7 cellular contexts compared by ENCODE assay signal in genomic region chr15:55952501-55953274, GRCh38. TPM values are rescaled to one million over a fixed set of nuclear protein-coding genes. Genes with fewer than 3 reads are reported as not detected.
DNase-seq lines count a peak whose midpoint lies in the region; TF ChIP-seq lines count a peak whose summit lies in the region.
"Not testable (repeated sequence)": the region's sequence is repeated elsewhere in the genome, so short reads cannot be mapped to it uniquely, and the experiment has no call there.

No MANE protein-coding gene starts in this region.

- peak; percentile 32 for DNase-seq in HT-29 (ENCODE audit: low spot score)
- peak; percentile 72 for DNase-seq in SW480 (ENCODE audit: low spot score)
- DNase-seq in amniotic epithelial cell (ENCODE audit: low read depth): peak; percentile 15
- DNase-seq in epithelial cell of proximal tubule (ENCODE audit: low read depth): peak; percentile 66
- DNase-seq in kidney tubule cell (ENCODE audit: low spot score): peak; percentile 21
- peak; percentile 62 for DNase-seq in renal cortical epithelial cell (ENCODE audit: low read depth)

- H3K4me3 ChIP-seq in epithelial cell of proximal tubule (ENCODE audit: low read depth, low read length): peak overlapping the region; percentile 8
- peak overlapping the region; percentile 32 to 72 (median 66) for H3K4me3 ChIP-seq in liver (ENCODE audit: low read depth in 1 of 3, low read length in 3 of 3)

- peak; percentile 21 to 25 for TF ChIP-seq RAD21 in liver (IDR thresholded peaks at IDR 0.05)

- H3K4me1 ChIP-seq in liver (ENCODE audit: control insufficient read depth in 4 of 4, insufficient read depth in 4 of 4, low read length in 3 of 4): peaks cover 0 to 12% (median under 1%) of the 10 kb centered on the region in 4 donors

- not testable (repeated sequence) for H3K36me3 ChIP-seq in liver (ENCODE audit: control insufficient read depth in 4 of 4, insufficient read depth in 3 of 4, low read depth in 1 of 4, low read length in 3 of 4)

- peak overlapping the region; percentile 73 to 75 for H3K27ac ChIP-seq in liver (ENCODE audit: low read depth in 1 of 2, low read length in 2 of 2)

- WGBS in liver: 60% methylated on average over 14 of the region's 14 CpGs

- not testable (repeated sequence) for H3K27me3 ChIP-seq in liver (ENCODE audit: control insufficient read depth in 4 of 4, insufficient read depth in 4 of 4, low read length in 3 of 4)

- peak overlapping the region; percentile 21 to 47 for H3K9ac ChIP-seq in liver (ENCODE audit: low read depth in 1 of 2, low read length in 2 of 2)

- not testable (repeated sequence) for TF ChIP-seq CTCF in epithelial cell of proximal tubule (conservative IDR thresholded peaks at IDR 0.05; ENCODE audit: low read depth, low read length); liver (IDR thresholded peaks at IDR 0.05; ENCODE audit: low read depth, low read length, missing input control)

- H3K9me3 ChIP-seq in liver (ENCODE audit: control insufficient read depth in 4 of 4, low read length in 3 of 4): not testable (repeated sequence)

TF ChIP-seq in liver, 16 proteins besides CTCF, POLR2A, EP300 and RAD21:
- TF ChIP-seq ZBTB33 (IDR thresholded peaks at IDR 0.05) (peak; percentile 70), RXRA (IDR thresholded peaks at IDR 0.05) (peak; percentile 80 to 88), FOXA1 (IDR thresholded peaks at IDR 0.05) (peak; percentile 38), HNF4G (IDR thresholded peaks at IDR 0.05) (peak; percentile 94), ATF3 (IDR thresholded peaks at IDR 0.05) (peak; percentile 92), JUND (IDR thresholded peaks at IDR 0.05) (peak; percentile 91), SP1 (IDR thresholded peaks at IDR 0.05) (peak; percentile 88), HNF4A (conservative IDR thresholded peaks at IDR 0.05) (peak; percentile 98 to 99), REST (IDR thresholded peaks at IDR 0.05) (peak; percentile 59), YY1 (IDR thresholded peaks at IDR 0.05) (peak; percentile 74), NR2F2 (IDR thresholded peaks at IDR 0.05) (peak; percentile 54), GABPA (IDR thresholded peaks at IDR 0.05 in 1 of 2, conservative IDR thresholded peaks at IDR 0.05 in 1 of 2) (peak in 1 of 2 donors; percentile 36), MAX (IDR thresholded peaks at IDR 0.05) (peak; percentile 71)
TF ChIP-seq in liver: peak in this region for 13; not testable (repeated sequence) for 3.

RNA-seq across cellular contexts. Expression of gene NEDD4, which starts 40.7 kb away (rescaled TPM):
- total RNA-seq in HT-29 (2014; rRNA removed; shearing (Covaris generic)): 5.7 and 6.2 TPM in 2 replicates
- total RNA-seq in epithelial cell of proximal tubule (15.6 and 25.3 TPM in 2 replicates), liver (10 to 100 TPM; 15.5 to 17.5 TPM), renal cortical epithelial cell (26.6 and 52.3 TPM in 2 replicates)
- 1 to 10 TPM; 9.1 to 9.3 TPM for polyA plus RNA-seq in liver

Comparison
In these comparisons a context has a peak if more than half of its experiments do, and no peak if none do; other contexts are left out.
1. Peak in every context shown above with its lines: DNase-seq, H3K4me3 ChIP-seq and H3K27ac ChIP-seq.
2. DNase-seq: peak in every context shown above with its lines; median percentile 72 in SW480; 66 in epithelial cell of proximal tubule; 62 in renal cortical epithelial cell; 32 in HT-29; 21 in kidney tubule cell; 15 in amniotic epithelial cell.